12 cellular contexts compared by ENCODE assay signal in genomic region chr6:31143148-31143547, GRCh38. TPM values are rescaled to one million over a fixed set of nuclear protein-coding genes. Genes with fewer than 3 reads are reported as not detected.
DNase-seq lines count a peak whose midpoint lies in the region; ATAC-seq and TF ChIP-seq lines count a peak whose summit lies in the region.
"Had no signal": no experiment of that assay in that cellular context is flagged by ENCODE, and none has a peak within 500 bp of the region (broad histone marks: within the 10 kb centered on the region; RNA-seq: fewer than 3 reads in every experiment).

No MANE protein-coding gene starts in this region.

- H3K36me3 ChIP-seq in stomach smooth muscle (ENCODE audit: control insufficient read depth in 2 of 2, insufficient read depth in 2 of 2, low read length in 2 of 2), result peaks cover 0 to 8% of the 10 kb centered on the region in 2 donors

- no peak for TF ChIP-seq CTCF in choroid plexus epithelial cell (conservative IDR thresholded peaks at IDR 0.05; ENCODE audit: low read depth, low read length)

- peak overlapping the region; percentile 49 for H3K27ac ChIP-seq in stomach smooth muscle (ENCODE audit: low read length)

- H3K9me3 ChIP-seq in stomach smooth muscle (ENCODE audit: control insufficient read depth in 2 of 2, low read length in 2 of 2), result no peaks in the 10 kb centered on the region

- DNase-seq in HT1080 (ENCODE audit: low read depth), result peak; percentile 88
- peak; percentile 91 for DNase-seq in choroid plexus epithelial cell (ENCODE audit: low read depth)
- peak; percentile 74 for DNase-seq in iPS-NIHi11 (ENCODE audit: low spot score)
- no peak for DNase-seq in SHP77 treated with DMSO at 0.1 percent for 48 hours (lab: John Stamatoyannopoulos, UW)
- DNase-seq in NCI-H1930 (lab: John Stamatoyannopoulos, UW), result no peak
- no peak for DNase-seq in COLO668 (lab: John Stamatoyannopoulos, UW; ENCODE audit: unreplicated experiment)
- DNase-seq: activated CD4-positive, alpha-beta T cell treated with anti-CD3 and anti-CD28 coated beads, Interleukin-2, amount 10 ng/mL, durations not matched to agents 24 days and 14 days; NCI-H1092 treated with DMSO at 0.1 percent for 48 hours had no signal

- peaks cover 12% of the 10 kb centered on the region for H3K4me1 ChIP-seq in stomach smooth muscle (ENCODE audit: control insufficient read depth, insufficient read depth, low read length)

- no peaks in the 10 kb centered on the region for H3K27me3 ChIP-seq in stomach smooth muscle (ENCODE audit: control insufficient read depth in 1 of 2, insufficient read depth in 2 of 2, low read length in 2 of 2)

- no peak for ATAC-seq in GM21381 (IDR thresholded peaks at IDR 0.05; ENCODE audit: unreplicated experiment)

- peak overlapping the region in 1 of 2 donors; percentile 29 for H3K9ac ChIP-seq in stomach smooth muscle (ENCODE audit: low read length in 2 of 2)

- no peak overlapping the region for H3K4me3 ChIP-seq in choroid plexus epithelial cell (ENCODE audit: low read depth, low read length)
- H3K4me3 ChIP-seq in stomach smooth muscle (ENCODE audit: low read length in 2 of 2), result peak overlapping the region in 1 of 2 donors; percentile 15

RNA-seq across cellular contexts. Expression of gene PSORS1C2, which starts 4.3 kb away (rescaled TPM):
- not detected in 2 replicates for total RNA-seq in HT1080 (2014; rRNA removed; shearing (Covaris generic))
- 0.31 TPM in 1 of 2 replicates, not detected in the other for polyA plus RNA-seq in HT1080 (2015; cell fraction: cytosol; rRNA removed)
- polyA plus RNA-seq in HT1080 (2015; cell fraction: nucleus; rRNA removed), result 0.31 TPM in 1 of 2 replicates, not detected in the other
- total RNA-seq: activated CD4-positive, alpha-beta T cell treated with anti-CD3 and anti-CD28 coated beads, Interleukin-2, amount 10 ng/mL, durations not matched to agents 24 days and 14 days; progenitor cell of endocrine pancreas; RPMI7951 had no signal

RNA-seq across cellular contexts. Expression of gene CCHCR1, which starts 14.5 kb away (rescaled TPM):
- 22.1 and 29.2 TPM in 2 replicates for total RNA-seq in HT1080 (2014; rRNA removed; shearing (Covaris generic))
- polyA plus RNA-seq in HT1080 (2015; cell fraction: cytosol; rRNA removed), result 16.1 and 17.3 TPM in 2 replicates
- polyA plus RNA-seq in HT1080 (2015; cell fraction: nucleus; rRNA removed), result 39.0 and 49.9 TPM in 2 replicates

RNA-seq across cellular contexts. Expression of gene TCF19, which starts 15.2 kb away (rescaled TPM):
- total RNA-seq in HT1080 (2014; rRNA removed; shearing (Covaris generic)), result 91.0 and 101 TPM in 2 replicates
- 34.8 and 36.8 TPM in 2 replicates for polyA plus RNA-seq in HT1080 (2015; cell fraction: cytosol; rRNA removed)
- polyA plus RNA-seq in HT1080 (2015; cell fraction: nucleus; rRNA removed), result 26.7 and 30.3 TPM in 2 replicates

RNA-seq across cellular contexts. Expression of gene CDSN, which starts 22.9 kb away (rescaled TPM):
- total RNA-seq in HT1080 (2014; rRNA removed; shearing (Covaris generic)), result not detected in 2 replicates
- polyA plus RNA-seq in HT1080 (2015; cell fraction: cytosol; rRNA removed), result 0.05 TPM in 1 of 2 replicates, not detected in the other
- not detected in 2 replicates for polyA plus RNA-seq in HT1080 (2015; cell fraction: nucleus; rRNA removed)
- total RNA-seq: activated CD4-positive, alpha-beta T cell treated with anti-CD3 and anti-CD28 coated beads, Interleukin-2, amount 10 ng/mL, durations not matched to agents 24 days and 14 days; progenitor cell of endocrine pancreas; RPMI7951 had no signal

RNA-seq across cellular contexts. Expression of gene POU5F1, which starts 27.3 kb away (rescaled TPM):
- total RNA-seq in HT1080 (2014; rRNA removed; shearing (Covaris generic)), result not detected in 2 replicates
- 0.19 TPM in 1 of 2 replicates, not detected in the other for polyA plus RNA-seq in HT1080 (2015; cell fraction: cytosol; rRNA removed)
- 0.12 and 0.96 TPM in 2 replicates for polyA plus RNA-seq in HT1080 (2015; cell fraction: nucleus; rRNA removed)
- total RNA-seq: activated CD4-positive, alpha-beta T cell treated with anti-CD3 and anti-CD28 coated beads, Interleukin-2, amount 10 ng/mL, durations not matched to agents 24 days and 14 days had no signal

Comparison
In these comparisons a context has a peak if more than half of its experiments do, and no peak if none do; other contexts are left out.
1. DNase-seq: peak in HT1080 (single experiment), choroid plexus epithelial cell (single experiment) and iPS-NIHi11 (single experiment); none in SHP77 treated with DMSO at 0.1 percent for 48 hours (single experiment), NCI-H1930 (0 of 2) and COLO668 (single experiment).